22 cellular contexts compared by ENCODE assay signal in genomic region chr7:68235937-68236336, GRCh38.
DNase-seq lines count a peak whose midpoint lies in the region; ATAC-seq, FAIRE-seq and TF ChIP-seq lines count a peak whose summit lies in the region.
"Had no signal": no experiment of that assay in that cellular context is flagged by ENCODE, and none has a peak within 500 bp of the region (broad histone marks: within the 10 kb centered on the region; RNA-seq: fewer than 3 reads in every experiment).

No MANE protein-coding gene starts in this region.

- no peak overlapping the region for H4K5ac ChIP-seq in H1 (ENCODE audit: insufficient read length, low read depth, low read length)

- no peak overlapping the region for H2BK15ac ChIP-seq in H1 (ENCODE audit: low read length)

- DNase-seq in COR-L47 (lab: John Stamatoyannopoulos, UW) (peak; percentile 7), NCI-H226 (peak; percentile 30), H1 (ENCODE audit: low read depth in 1 of 2, low spot score in 2 of 2) (no peak), urothelium cell line (ENCODE audit: low spot score) (peak; percentile 18), cardiac septum (ENCODE audit: low spot score) (no peak), aorta (no peak)
- DNase-seq in effector CD8-positive, alpha-beta T cell (lab: John Stamatoyannopoulos, UW): no peak
- DNase-seq: ACHN; Caco-2; CD4-positive, CD25-positive, alpha-beta regulatory T cell; GM23248; HFFc6; Karpas-422; NCI-H1105; NCI-H1436 treated with DMSO at 0.1 percent for 48 hours; NCI-H2029; SIG-M5; SK-N-SH had no signal

- H3K23ac ChIP-seq in H1 (ENCODE audit: insufficient read length): no peak overlapping the region

- H3K4me2 ChIP-seq in H1 (ENCODE audit: insufficient read depth in 1 of 2, low read depth in 2 of 2, low read length in 2 of 2): no peak overlapping the region
- H3K4me2 ChIP-seq: SK-N-SH had no signal

- H3K14ac ChIP-seq in H1 (ENCODE audit: insufficient read length): no peak overlapping the region

- no peak overlapping the region for H2AFZ ChIP-seq in H1 (ENCODE audit: low read length)
- H2AFZ ChIP-seq: GM23248 had no signal

- no peaks in the 10 kb centered on the region for H3K79me2 ChIP-seq in H1 (ENCODE audit: control insufficient read depth in 1 of 2, insufficient read depth in 2 of 2, low read length in 2 of 2)

- H3K36me3 ChIP-seq in H1 (ENCODE audit: control insufficient read depth in 2 of 4, insufficient read depth in 4 of 4, low read length in 3 of 4) (no peaks in the 10 kb centered on the region), aorta (ENCODE audit: control insufficient read depth in 1 of 2, insufficient read depth in 2 of 2, low read length in 1 of 2) (no peaks in the 10 kb centered on the region)
- H3K36me3 ChIP-seq: HAP-1 had no signal

- H4K8ac ChIP-seq in H1 (ENCODE audit: extremely low read depth, insufficient read depth, low read length): no peak overlapping the region

- ATAC-seq in HG03354 (IDR thresholded peaks at IDR 0.05; ENCODE audit: poor library complexity, severe bottlenecking, unreplicated experiment) (no peak), aorta (ENCODE audit: low FRiP score) (no peak)

- POLR2A ChIA-PET in H1 (lab: Charles Lee; ENCODE audit: partially characterized antibody): interaction anchor here (0.6 kb wide), 1 partner anchor 17 kb away, joined by 3 read pairs; no protein-coding TSS in a partner anchor

- no peak overlapping the region for H3K18ac ChIP-seq in H1 (ENCODE audit: extremely low read depth, low read length)

- no peak for TF ChIP-seq EP300 in H1 (IDR thresholded peaks at IDR 0.05; ENCODE audit: borderline replicate concordance in 1 of 2, low read depth in 2 of 2, low read length in 2 of 2)

- H3K27ac ChIP-seq in H1 (ENCODE audit: low read depth, low read length): no peak overlapping the region
- no peak overlapping the region for H3K27ac ChIP-seq in aorta (ENCODE audit: low read depth in 1 of 2, low read length in 2 of 2)
- H3K27ac ChIP-seq: GM23248 had no signal

- FAIRE-seq in H1 (lab: Jason Lieb, UNC) (no peak), urothelium cell line (lab: Jason Lieb, UNC) (no peak)
- FAIRE-seq: G401.6, RCC 7860 had no signal

- TF ChIP-seq RAD21 in H1 (IDR thresholded peaks at IDR 0.05 in 1 of 2, conservative IDR thresholded peaks at IDR 0.05 in 1 of 2; ENCODE audit: low read depth in 2 of 2, low read length in 2 of 2): no peak

- H3K27me3 ChIP-seq in H1 (replicated peaks in 1 of 4; ENCODE audit: control insufficient read depth in 3 of 4, extremely low read depth in 1 of 4, insufficient read depth in 3 of 4, low read length in 3 of 4) (peaks cover 0 to 3% (median under 1%) of the 10 kb centered on the region in 4 experiments; a peak in 1 of 7 replicates), aorta (ENCODE audit: control insufficient read depth in 1 of 2, insufficient read depth in 2 of 2, low read length in 1 of 2) (no peaks in the 10 kb centered on the region)

- H2BK120ac ChIP-seq in H1 (replicated peaks; ENCODE audit: low read depth, low read length): peak overlapping the region; percentile 5

- H4K20me1 ChIP-seq in H1 (replicated peaks in 1 of 2; ENCODE audit: control insufficient read depth in 1 of 2, insufficient read depth in 2 of 2, low read length in 2 of 2): no peaks in the 10 kb centered on the region

- H3K4me1 ChIP-seq in H1 (replicated peaks in 1 of 4; ENCODE audit: control insufficient read depth in 3 of 4, insufficient read depth in 4 of 4, low read length in 3 of 4): peaks cover 0 to 8% (median 2%) of the 10 kb centered on the region in 4 experiments; a peak in 2 of 7 replicates
- H3K4me1 ChIP-seq in aorta (ENCODE audit: control insufficient read depth in 1 of 2, insufficient read depth in 2 of 2, low read length in 2 of 2): no peaks in the 10 kb centered on the region
- H3K4me1 ChIP-seq: Caco-2, HAP-1 had no signal

- WGBS in H1 (ENCODE audit: extremely low coverage in 1 of 2, insufficient coverage in 1 of 2, insufficient read length in 1 of 2, insufficient replicate concordance in 2 of 2, low coverage in 1 of 2, low lambda C conversion rate in 2 of 2, missing lambda C conversion rate in 1 of 2), 2 experiments: 78% methylated on average over 1 of the region's 1 CpG; no CpG with 5 or more reads in 1 of the 2 experiments
- 89 to 100% methylated on average over 1 of the region's 1 CpG for WGBS in aorta, 2 donors

- CTCF ChIA-PET in H1 (lab: Charles Lee; ENCODE audit: partially characterized antibody): no interaction called here

- peaks cover 1 to 5% of the 10 kb centered on the region in 2 experiments; a peak in 3 of 4 replicates for H3K9me3 ChIP-seq in H1 (ENCODE audit: insufficient read depth in 2 of 2, low read depth in 1 of 2, low read length in 1 of 2)
- no peaks in the 10 kb centered on the region for H3K9me3 ChIP-seq in aorta (ENCODE audit: control insufficient read depth, low read length)
- H3K9me3 ChIP-seq: Caco-2, HAP-1, SK-N-SH had no signal

- intact Hi-C loops in cardiac septum (cut with DNase I) (no loop called here), aorta (cut with DNase I) (no loop called here)

- H2BK12ac ChIP-seq in H1 (ENCODE audit: low read depth, low read length): no peak overlapping the region

- no peak overlapping the region for H3K56ac ChIP-seq in H1 (replicated peaks; ENCODE audit: insufficient read length, low read depth, low read length)

- no peak overlapping the region for H3K4me3 ChIP-seq in H1 (ENCODE audit: extremely low read depth in 1 of 4, insufficient read depth in 2 of 4, low read depth in 3 of 4, low read length in 4 of 4)
- no peak overlapping the region for H3K4me3 ChIP-seq in aorta (ENCODE audit: low read length in 2 of 2)
- H3K4me3 ChIP-seq: GM23248, HAP-1 had no signal

- H3K23me2 ChIP-seq in H1 (ENCODE audit: low read depth, low read length): peaks cover 5% of the 10 kb centered on the region; the same call in 1 of the 2 replicates

- no peak overlapping the region for H2BK20ac ChIP-seq in H1 (ENCODE audit: low read length)

- no peaks in the 10 kb centered on the region for H3K79me1 ChIP-seq in H1 (ENCODE audit: low read depth, low read length)

- TF ChIP-seq CTCF in H1 (IDR thresholded peaks at IDR 0.05; ENCODE audit: control extremely low read depth in 1 of 3, insufficient read depth in 1 of 3, low read depth in 1 of 3, low read length in 3 of 3): no peak

- no peak overlapping the region for H3K9ac ChIP-seq in H1 (replicated peaks in 1 of 4; ENCODE audit: extremely low read depth in 1 of 4, low read depth in 3 of 4, low read length in 3 of 4)
- H3K9ac ChIP-seq: GM23248, SK-N-SH had no signal

- H2AK5ac ChIP-seq in H1 (ENCODE audit: low read depth, low read length): peak overlapping the region; percentile 65; the same call in 1 of the 2 replicates

- no peak for TF ChIP-seq POLR2A in H1 (IDR thresholded peaks at IDR 0.05; ENCODE audit: control extremely low read depth in 1 of 2, low read depth in 2 of 2, low read length in 2 of 2)

- H4K91ac ChIP-seq in H1 (replicated peaks; ENCODE audit: insufficient read length, low read length): no peak overlapping the region

- H3K4ac ChIP-seq in H1 (replicated peaks; ENCODE audit: insufficient read length, low read depth, low read length): no peak overlapping the region

- no peak overlapping the region for H2BK5ac ChIP-seq in H1 (ENCODE audit: low read depth, low read length)

TF ChIP-seq in H1, 55 proteins besides CTCF, POLR2A, EP300 and RAD21:
- TF ChIP-seq SP4 (IDR thresholded peaks at IDR 0.05; ENCODE audit: low read length) (no peak), ATF3 (IDR thresholded peaks at IDR 0.05; ENCODE audit: insufficient read depth, low read depth, low read length) (no peak), SIN3A (conservative IDR thresholded peaks at IDR 0.05 in 1 of 2, IDR thresholded peaks at IDR 0.05 in 1 of 2; ENCODE audit: low read depth in 1 of 2, low read length in 2 of 2) (no peak), EGR1 (IDR thresholded peaks at IDR 0.05; ENCODE audit: borderline replicate concordance, low read depth, low read length) (no peak), TAF1 (IDR thresholded peaks at IDR 0.05; ENCODE audit: low read depth, low read length) (no peak), PHF8 (conservative IDR thresholded peaks at IDR 0.05; ENCODE audit: low read depth, low read length) (no peak), POLR2AphosphoS5 (IDR thresholded peaks at IDR 0.05; ENCODE audit: low read depth, low read length) (no peak), HDAC2 (IDR thresholded peaks at IDR 0.05; ENCODE audit: borderline replicate concordance in 1 of 2, low read depth in 2 of 2, low read length in 2 of 2) (no peak), POU5F1 (IDR thresholded peaks at IDR 0.05; ENCODE audit: low read depth, low read length) (no peak), CTBP2 (IDR thresholded peaks at IDR 0.05; ENCODE audit: borderline replicate concordance, insufficient read depth, insufficient read length, low read length) (no peak), SP2 (IDR thresholded peaks at IDR 0.05; ENCODE audit: low read length) (no peak)

Comparison
In these comparisons a context has a peak if more than half of its experiments do, and no peak if none do; other contexts are left out.
1. DNase-seq: peak in COR-L47 (single experiment), NCI-H226 (single experiment) and urothelium cell line (single experiment); none in H1 (0 of 2), cardiac septum (single experiment), aorta (0 of 2) and effector CD8-positive, alpha-beta T cell (single experiment).